11 cellular contexts compared by ENCODE assay signal in genomic region chr22:20510811-20511577, GRCh38. TPM values are rescaled to one million over a fixed set of nuclear protein-coding genes. Genes with fewer than 3 reads are reported as not detected.
A peak's percentile ranks its signal among the peaks of the same experiment; 100 is the strongest.
DNase-seq lines count a peak whose midpoint lies in the region; ATAC-seq, FAIRE-seq and TF ChIP-seq lines count a peak whose summit lies in the region.
"Had no signal": no experiment of that assay in that cellular context is flagged by ENCODE, and none has a peak within 500 bp of the region (broad histone marks: within the 10 kb centered on the region; RNA-seq: fewer than 3 reads in every experiment).

No MANE protein-coding gene starts in this region.

- intact Hi-C loops in OCI-LY7 (cut with micrococcal nuclease; ENCODE audit: unreplicated experiment) (no loop called here), endothelial cell of umbilical vein (cut with micrococcal nuclease) (no loop called here), sigmoid colon (cut with DNase I) (no loop called here)

- peaks cover 87% of the 10 kb centered on the region for H3K79me2 ChIP-seq in DND-41 (ENCODE audit: insufficient read depth, low read length)
- H3K79me2 ChIP-seq in OCI-LY7 (ENCODE audit: insufficient read depth, low read depth, low read length) = peaks cover 74% of the 10 kb centered on the region
- H3K79me2 ChIP-seq in endothelial cell of umbilical vein (ENCODE audit: control insufficient read depth, insufficient read depth, low read length) = peaks cover 84% of the 10 kb centered on the region

- no peak for TF ChIP-seq EP300 in sigmoid colon (IDR thresholded peaks at IDR 0.05)

- H2AFZ ChIP-seq in DND-41 (ENCODE audit: low read depth, low read length) (no peak overlapping the region), OCI-LY7 (ENCODE audit: low read length) (no peak overlapping the region), endothelial cell of umbilical vein (ENCODE audit: low read depth, low read length) (no peak overlapping the region)
- H2AFZ ChIP-seq: parathyroid adenoma had no signal

- H4K20me1 ChIP-seq in DND-41 (ENCODE audit: insufficient read depth, low read length) (peaks cover 52% of the 10 kb centered on the region), OCI-LY7 (ENCODE audit: insufficient read depth, low read length) (peaks cover 30% of the 10 kb centered on the region), endothelial cell of umbilical vein (replicated peaks; ENCODE audit: control insufficient read depth, extremely low read depth, insufficient read depth, low read length) (peaks cover 9% of the 10 kb centered on the region)

- H3K27me3 ChIP-seq in DND-41 (ENCODE audit: insufficient read depth, low read length, poor library complexity) = no peaks in the 10 kb centered on the region
- no peaks in the 10 kb centered on the region for H3K27me3 ChIP-seq in endothelial cell of umbilical vein (ENCODE audit: control insufficient read depth in 2 of 2, insufficient read depth in 2 of 2, low read length in 2 of 2)
- H3K27me3 ChIP-seq in sigmoid colon = no peaks in the 10 kb centered on the region

- H3K4me3 ChIP-seq in DND-41 (ENCODE audit: low read depth in 1 of 2, low read length in 2 of 2) = no peak overlapping the region
- no peak overlapping the region for H3K4me3 ChIP-seq in OCI-LY7 (ENCODE audit: low read depth, low read length, poor library complexity, severe bottlenecking)
- no peak overlapping the region for H3K4me3 ChIP-seq in endothelial cell of umbilical vein (replicated peaks in 1 of 3; ENCODE audit: insufficient read depth in 1 of 3, low read depth in 1 of 3, low read length in 3 of 3)
- no peak overlapping the region for H3K4me3 ChIP-seq in sigmoid colon

- peak overlapping the region; percentile 8; the same call in 1 of the 2 replicates for H3K4me2 ChIP-seq in DND-41 (ENCODE audit: insufficient read depth, low read length)
- peak overlapping the region; percentile 91 for H3K4me2 ChIP-seq in OCI-LY7 (ENCODE audit: low read length)
- H3K4me2 ChIP-seq in endothelial cell of umbilical vein (ENCODE audit: insufficient read depth, low read length) = peak overlapping the region; percentile 96

- ATAC-seq in DND-41 (ENCODE audit: insufficient read depth, low read depth) (no peak), HG03565 (IDR thresholded peaks at IDR 0.05; ENCODE audit: unreplicated experiment) (no peak)

- CTCF ChIA-PET in OCI-LY7 (lab: Charles Lee; ENCODE audit: unreplicated experiment) (interaction anchor here (0.6 kb wide), 1 partner anchor 130 kb away, joined by 4 read pairs; no protein-coding TSS in a partner anchor), endothelial cell of umbilical vein (lab: Charles Lee) (interaction anchor here (0.7 to 2.3 kb wide), 4 partner anchors 53 to 60 kb away, joined by 3 to 15 read pairs (median 6); no protein-coding TSS in a partner anchor)

- H3K9me3 ChIP-seq in DND-41 (ENCODE audit: insufficient read depth, low read length, severe bottlenecking) = no peaks in the 10 kb centered on the region
- H3K9me3 ChIP-seq in OCI-LY7 (ENCODE audit: low read length) = no peaks in the 10 kb centered on the region
- H3K9me3 ChIP-seq in endothelial cell of umbilical vein (replicated peaks; ENCODE audit: control insufficient read depth, insufficient read depth, low read length) = no peaks in the 10 kb centered on the region
- H3K9me3 ChIP-seq in sigmoid colon = no peaks in the 10 kb centered on the region

- no peaks in the 10 kb centered on the region for H3K9me2 ChIP-seq in OCI-LY7 (ENCODE audit: insufficient read depth, low read length)

- DNase-seq in DND-41 (no peak), OCI-LY7 (ENCODE audit: low spot score) (no peak), endothelial cell of umbilical vein (ENCODE audit: low read depth, low spot score) (no peak), sigmoid colon (no peak), pons (ENCODE audit: low spot score) (no peak), NCI-H510A treated with DMSO at 0.1 percent for 48 hours (lab: John Stamatoyannopoulos, UW) (no peak)
- no peak for DNase-seq in stimulated activated CD4-positive, alpha-beta T cell treated with anti-CD3 and anti-CD28 coated beads, Interleukin-4, amount 100 ng/mL, for 24 hours
- DNase-seq: cortex of kidney, NCI-H1417 had no signal

- no peak overlapping the region for H3K27ac ChIP-seq in DND-41 (ENCODE audit: low read length)
- H3K27ac ChIP-seq in OCI-LY7 (ENCODE audit: low read depth, low read length, poor library complexity, severe bottlenecking) = no peak overlapping the region
- H3K27ac ChIP-seq in endothelial cell of umbilical vein (ENCODE audit: insufficient read depth, low read depth, low read length) = peak overlapping the region; percentile 84
- peak overlapping the region; percentile 96 to 99 (median 97) for H3K27ac ChIP-seq in sigmoid colon
- H3K27ac ChIP-seq: parathyroid adenoma had no signal

- BruUV-seq in OCI-LY7 (replicated peaks; lab: Mats Ljungman, UMichigan) (TSS peak; percentile 14), endothelial cell of umbilical vein (replicated peaks; lab: Mats Ljungman, UMichigan) (no TSS peak)

- TF ChIP-seq POLR2A in endothelial cell of umbilical vein (IDR thresholded peaks at IDR 0.05; ENCODE audit: low read depth, low read length) (no peak), sigmoid colon (IDR thresholded peaks at IDR 0.05) (no peak)

- peak; percentile 24 for FAIRE-seq in endothelial cell of umbilical vein (lab: Jason Lieb, UNC)

- peaks cover 27% of the 10 kb centered on the region for H3K36me3 ChIP-seq in DND-41 (ENCODE audit: insufficient read depth, low read length)
- peaks cover 38% of the 10 kb centered on the region for H3K36me3 ChIP-seq in OCI-LY7 (ENCODE audit: insufficient read depth, low read length)
- H3K36me3 ChIP-seq in endothelial cell of umbilical vein (ENCODE audit: control insufficient read depth in 2 of 2, extremely low read depth in 1 of 2, insufficient read depth in 2 of 2, low read length in 2 of 2) = peaks cover 0 to 7% of the 10 kb centered on the region in 2 experiments
- H3K36me3 ChIP-seq in sigmoid colon = no peaks in the 10 kb centered on the region

- H3K9ac ChIP-seq in DND-41 (ENCODE audit: low read depth, low read length) (no peak overlapping the region), endothelial cell of umbilical vein (replicated peaks; ENCODE audit: extremely low read depth, insufficient read depth, low read length) (no peak overlapping the region)
- H3K9ac ChIP-seq: parathyroid adenoma had no signal

- POLR2A ChIA-PET in OCI-LY7 (lab: Charles Lee) (interaction anchor here (0.7 kb wide), 1 partner anchor 619 kb away, joined by 5 read pairs; no protein-coding TSS in a partner anchor), endothelial cell of umbilical vein (lab: Charles Lee) (no interaction called here)

- 72 to 77% methylated on average over 10 of the region's 10 CpGs for WGBS in sigmoid colon, 2 donors

- H3K4me1 ChIP-seq in DND-41 (ENCODE audit: insufficient read depth, low read length) = peaks cover 37% of the 10 kb centered on the region
- H3K4me1 ChIP-seq in OCI-LY7 (ENCODE audit: insufficient read depth, low read length, poor library complexity, severe bottlenecking) = peaks cover 37% of the 10 kb centered on the region
- H3K4me1 ChIP-seq in endothelial cell of umbilical vein (ENCODE audit: control insufficient read depth, extremely low read depth, insufficient read depth, low read length) = peaks cover 28% of the 10 kb centered on the region
- peaks cover 0 to 75% (median 56%) of the 10 kb centered on the region in 4 donors for H3K4me1 ChIP-seq in sigmoid colon
- H3K4me1 ChIP-seq: parathyroid adenoma had no signal

- dilution Hi-C loops in endothelial cell of umbilical vein (cut with MboI; ENCODE audit: extremely low pct_ligation_motif_present, low sequenced_read_pairs) = no loop called here

- no peaks in the 10 kb centered on the region for H3K9me1 ChIP-seq in endothelial cell of umbilical vein (replicated peaks; ENCODE audit: control insufficient read depth, extremely low read depth, insufficient read depth, low read length)

- TF ChIP-seq CTCF in DND-41 (IDR thresholded peaks at IDR 0.05; ENCODE audit: borderline replicate concordance, extremely low read depth, low read length, poor library complexity, severe bottlenecking) (no peak), OCI-LY7 (conservative IDR thresholded peaks at IDR 0.05; ENCODE audit: low read length) (no peak), endothelial cell of umbilical vein (IDR thresholded peaks at IDR 0.05; ENCODE audit: extremely low read depth in 1 of 2, insufficient read depth in 1 of 2, low read depth in 1 of 2, low read length in 2 of 2) (no peak), sigmoid colon (IDR thresholded peaks at IDR 0.05) (no peak)

TF ChIP-seq in endothelial cell of umbilical vein, 7 proteins besides CTCF, POLR2A, EP300 and RAD21:
- no peak for TF ChIP-seq GATA2 (IDR thresholded peaks at IDR 0.05; ENCODE audit: insufficient read depth, insufficient read length, low read depth, low read length)

RNA-seq across cellular contexts. Expression of gene MED15, which starts 3.6 kb away (rescaled TPM):
- 26.7 and 28.7 TPM in 2 replicates for total RNA-seq in OCI-LY7 (2014; rRNA removed; shearing (Covaris generic))
- total RNA-seq in OCI-LY7 (2022) = 62.5 and 79.2 TPM in 2 replicates
- total RNA-seq in endothelial cell of umbilical vein = 126 and 138 TPM in 2 replicates
- 68.1 and 85.1 TPM in 2 replicates for polyA plus RNA-seq in endothelial cell of umbilical vein
- polyA plus RNA-seq in endothelial cell of umbilical vein (2011; cell fraction: cytosol; rRNA removed) = 39.4 and 44.2 TPM in 2 replicates
- polyA plus RNA-seq in endothelial cell of umbilical vein (2011; cell fraction: nucleus; rRNA removed) = 186 and 198 TPM in 2 replicates
- 54.1 and 54.9 TPM in 2 replicates for polyA plus RNA-seq in endothelial cell of umbilical vein (2012)
- polyA minus RNA-seq in endothelial cell of umbilical vein = 86.6 and 102 TPM in 2 replicates
- polyA minus RNA-seq in endothelial cell of umbilical vein (2011; cell fraction: cytosol; rRNA and poly(A)+ RNA removed) = 22.4 TPM
- polyA minus RNA-seq in endothelial cell of umbilical vein (2011; cell fraction: nucleus; rRNA and poly(A)+ RNA removed) = 145 and 223 TPM in 2 replicates
- 10 to 100 TPM; 26.4 to 75.3 (median 34.9) TPM for total RNA-seq in sigmoid colon
- 10 to 100 TPM; 25.8 to 86.8 (median 37.5) TPM for polyA plus RNA-seq in sigmoid colon

RNA-seq across cellular contexts. Expression of gene KLHL22, which starts 15.4 kb away (rescaled TPM):
- 11.4 and 14.8 TPM in 2 replicates for total RNA-seq in OCI-LY7 (2014; rRNA removed; shearing (Covaris generic))
- total RNA-seq in OCI-LY7 (2022) (32.9 and 38.1 TPM in 2 replicates), endothelial cell of umbilical vein (20.1 and 24.2 TPM in 2 replicates), sigmoid colon (10 to 100 TPM; 26.4 to 39.6 (median 32.7) TPM)
- polyA plus RNA-seq in endothelial cell of umbilical vein (33.6 and 38.1 TPM in 2 replicates), sigmoid colon (10 to 100 TPM in 1 of 3 donors, 1 to 10 TPM in 2; 5.4 to 14.0 (median 6.0) TPM)
- polyA plus RNA-seq in endothelial cell of umbilical vein (2011; cell fraction: cytosol; rRNA removed) = 19.9 and 24.6 TPM in 2 replicates
- polyA plus RNA-seq in endothelial cell of umbilical vein (2011; cell fraction: nucleus; rRNA removed) = 33.5 and 50.8 TPM in 2 replicates
- polyA plus RNA-seq in endothelial cell of umbilical vein (2012) = 14.3 and 15.8 TPM in 2 replicates
- polyA minus RNA-seq in endothelial cell of umbilical vein = 40.5 and 44.8 TPM in 2 replicates
- 4.0 TPM for polyA minus RNA-seq in endothelial cell of umbilical vein (2011; cell fraction: cytosol; rRNA and poly(A)+ RNA removed)
- 21.8 and 24.5 TPM in 2 replicates for polyA minus RNA-seq in endothelial cell of umbilical vein (2011; cell fraction: nucleus; rRNA and poly(A)+ RNA removed)

Comparison
In these comparisons a context has a peak if more than half of its experiments do, and no peak if none do; other contexts are left out.
1. H3K27ac ChIP-seq: peak in endothelial cell of umbilical vein (single experiment) and sigmoid colon (4 of 4); none in DND-41 (single experiment) and OCI-LY7 (single experiment).
2. H3K4me2 ChIP-seq: peak in every context shown above with its lines; median percentile 96 in endothelial cell of umbilical vein; 91 in OCI-LY7; 8 in DND-41.